15 cellular contexts compared by ENCODE assay signal in genomic region chr1:7026188-7026587, GRCh38.
"Had no signal": no experiment of that assay in that cellular context is flagged by ENCODE, and none has a peak within 500 bp of the region (broad histone marks: within the 10 kb centered on the region; RNA-seq: fewer than 3 reads in every experiment).

No MANE protein-coding gene starts in this region.

- H3K4me3 Mint-ChIP-seq: activated naive CD8-positive, alpha-beta T cell treated with anti-CD3 and anti-CD28 coated beads, Interleukin-2, amount 10 ng/mL, durations not matched to agents 7 days and 5 days; brain; naive B cell; stimulated activated memory B cell treated with anti-CD40 and anti-IgM and Interleukin-4, amounts not matched to agents 10 μg/mL and 1 μg/mL and 100 μg/mL, for 72 hours had no signal

- H3K79me2 ChIP-seq: parathyroid adenoma had no signal

- H3K27ac Mint-ChIP-seq: activated naive CD8-positive, alpha-beta T cell treated with anti-CD3 and anti-CD28 coated beads, Interleukin-2, amount 10 ng/mL, durations not matched to agents 7 days and 5 days; brain; naive B cell; stimulated activated memory B cell treated with anti-CD40 and anti-IgM and Interleukin-4, amounts not matched to agents 10 μg/mL and 1 μg/mL and 100 μg/mL, for 72 hours had no signal

- H2AFZ ChIP-seq: parathyroid adenoma had no signal

- H3K9ac ChIP-seq: parathyroid adenoma had no signal

- H3K4me1 Mint-ChIP-seq: activated naive CD8-positive, alpha-beta T cell treated with anti-CD3 and anti-CD28 coated beads, Interleukin-2, amount 10 ng/mL, durations not matched to agents 7 days and 5 days; naive B cell; stimulated activated memory B cell treated with anti-CD40 and anti-IgM and Interleukin-4, amounts not matched to agents 10 μg/mL and 1 μg/mL and 100 μg/mL, for 72 hours had no signal

- H3K9me3 Mint-ChIP-seq: activated naive CD8-positive, alpha-beta T cell treated with anti-CD3 and anti-CD28 coated beads, Interleukin-2, amount 10 ng/mL, durations not matched to agents 7 days and 5 days had no signal

- DNase-seq: activated CD4-positive, CD25-positive, alpha-beta regulatory T cell treated with anti-CD3 and anti-CD28 coated beads, Interleukin-2, amount 50 U/mL, for 72 hours; activated naive CD4-positive, alpha-beta T cell; activated naive CD8-positive, alpha-beta T cell treated with anti-CD3 and anti-CD28 coated beads, Interleukin-2, amount 10 ng/mL, durations not matched to agents 7 days and 5 days; activated T-cell treated with anti-CD3 and anti-CD28 coated beads for 4 hours; cortex of kidney; effector CD4-positive, alpha-beta T cell; heart left ventricle; left lung; naive B cell; retina; tibial artery; uterus had no signal

- H3K9me3 ChIP-seq: tibial artery, uterus had no signal

- H3K27ac ChIP-seq: heart left ventricle, left lung, parathyroid adenoma, tibial artery, uterus had no signal

- ATAC-seq: heart left ventricle; left lung; stimulated activated memory B cell treated with anti-CD40 and anti-IgM and Interleukin-4, amounts not matched to agents 10 μg/mL and 1 μg/mL and 100 μg/mL, for 72 hours had no signal

- H3K36me3 ChIP-seq: heart left ventricle, left lung, tibial artery, uterus had no signal

- H3K4me1 ChIP-seq: heart left ventricle, left lung, parathyroid adenoma, tibial artery, uterus had no signal

- H3K27me3 ChIP-seq: heart left ventricle, tibial artery, uterus had no signal

- H3K4me3 ChIP-seq: heart left ventricle, left lung, tibial artery, uterus had no signal

- H3K36me3 Mint-ChIP-seq: activated naive CD8-positive, alpha-beta T cell treated with anti-CD3 and anti-CD28 coated beads, Interleukin-2, amount 10 ng/mL, durations not matched to agents 7 days and 5 days; brain; naive B cell; stimulated activated memory B cell treated with anti-CD40 and anti-IgM and Interleukin-4, amounts not matched to agents 10 μg/mL and 1 μg/mL and 100 μg/mL, for 72 hours had no signal
